ENCODE assay signal across 9 cellular contexts in the genomic region with DNA sequence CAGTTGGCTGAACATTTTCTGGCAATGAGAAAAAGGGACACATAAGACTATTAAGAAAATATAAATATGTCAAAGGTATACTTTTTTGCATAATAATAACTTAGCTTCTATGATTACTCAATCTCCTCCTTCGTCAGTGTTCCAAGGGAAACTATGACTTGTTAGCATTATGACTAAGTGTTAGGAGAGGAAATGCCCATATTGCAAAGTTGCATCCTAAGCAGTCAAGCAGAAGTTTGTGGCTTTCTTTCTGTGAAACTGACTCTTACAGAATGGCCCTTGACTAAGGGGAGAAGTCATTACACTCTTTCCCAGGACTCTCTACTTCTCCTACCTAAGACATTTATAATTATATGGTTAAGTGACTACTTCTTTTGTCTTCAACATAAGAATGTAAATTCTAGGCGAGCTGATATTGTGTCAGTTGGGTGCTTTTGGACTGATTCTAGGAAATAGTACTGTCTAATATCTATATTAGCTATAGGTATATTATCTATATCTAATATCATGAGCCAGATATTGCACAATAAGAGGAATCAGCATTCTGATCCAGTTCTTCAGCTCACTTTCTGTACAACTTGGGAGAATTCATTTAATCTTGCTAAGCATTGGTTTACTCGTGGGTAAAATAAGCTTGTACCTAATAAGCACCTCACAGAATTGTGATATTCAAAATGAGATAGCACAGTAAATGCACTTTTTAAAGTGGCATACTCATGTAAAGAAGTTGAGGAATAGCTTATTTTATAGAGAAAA. TPM values are rescaled to one million over a fixed set of nuclear protein-coding genes. Genes with fewer than 3 reads are reported as not detected.
DNase-seq lines count a peak whose midpoint lies in the region; ATAC-seq and TF ChIP-seq lines count a peak whose summit lies in the region.
"Had no signal": no experiment of that assay in that cellular context is flagged by ENCODE, and none has a peak within 500 bp of the region (broad histone marks: within the 10 kb centered on the region; RNA-seq: fewer than 3 reads in every experiment).

No MANE protein-coding gene starts in this region.

- 53 to 55% methylated on average over 3 of the region's 3 CpGs for WGBS in lower leg skin, 2 donors
- 67% methylated on average over 3 of the region's 3 CpGs for WGBS in suprapubic skin

- no peaks in the 10 kb centered on the region for H3K9me3 ChIP-seq in suprapubic skin
- H3K9me3 ChIP-seq: ovary had no signal

- TF ChIP-seq CTCF in lower leg skin (IDR thresholded peaks at IDR 0.05): no peak
- no peak for TF ChIP-seq CTCF in suprapubic skin (IDR thresholded peaks at IDR 0.05)

- no peaks in the 10 kb centered on the region for H3K27me3 ChIP-seq in suprapubic skin
- H3K27me3 ChIP-seq: ovary had no signal

- intact Hi-C loops in left cardiac atrium (cut with DNase I): loop anchor here (10.0 kb wide), 1 partner anchor 188 kb away; no protein-coding TSS in a partner anchor
- intact Hi-C loops in Right ventricle myocardium inferior (cut with DNase I): loop anchor here (10.0 kb wide), 1 partner anchor 258 kb away; no protein-coding TSS in a partner anchor
- intact Hi-C loops in lower leg skin (cut with DNase I; ENCODE audit: low total_unique reads): no loop called here

- no peaks in the 10 kb centered on the region for H3K4me1 ChIP-seq in suprapubic skin

- TF ChIP-seq POLR2A in lower leg skin (IDR thresholded peaks at IDR 0.05) (no peak), suprapubic skin (IDR thresholded peaks at IDR 0.05) (no peak)

- no peak for DNase-seq in left cardiac atrium
- DNase-seq in Right ventricle myocardium inferior (ENCODE audit: missing footprints): no peak
- peak; percentile 34 for DNase-seq in KBM-7
- peak; percentile 92 for DNase-seq in epithelial cell of prostate (ENCODE audit: low read depth, low spot score)
- no peak for DNase-seq in lower leg skin (ENCODE audit: low spot score in 2 of 2)
- no peak for DNase-seq in suprapubic skin (ENCODE audit: low spot score in 2 of 2)
- no peak for DNase-seq in stimulated activated CD4-positive, alpha-beta T cell treated with anti-CD3 and anti-CD28 coated beads, Interleukin-4, amount 100 ng/mL, for 24 hours
- DNase-seq in NCI-H2227 treated with DMSO at 0.1 percent for 48 hours (lab: John Stamatoyannopoulos, UW): no peak
- DNase-seq: ovary had no signal

- in situ Hi-C loops in KBM-7 (cut with MboI; ENCODE audit: low pct_unique_long_range_greater_than_20kb, low sequenced_read_pairs): no loop called here

- H3K36me3 ChIP-seq in suprapubic skin: no peaks in the 10 kb centered on the region
- H3K36me3 ChIP-seq: ovary had no signal

- H3K4me3 ChIP-seq in lower leg skin (ENCODE audit: low read depth, poor library complexity, severe bottlenecking) (no peak overlapping the region), suprapubic skin (no peak overlapping the region)
- H3K4me3 ChIP-seq: ovary had no signal

- H3K27ac ChIP-seq in epithelial cell of prostate (peak overlapping the region; percentile 88), suprapubic skin (no peak overlapping the region)
- H3K27ac ChIP-seq: ovary had no signal

- TF ChIP-seq EP300 in suprapubic skin (IDR thresholded peaks at IDR 0.05): no peak

- peak; percentile 27 to 71 for ATAC-seq in left cardiac atrium
- ATAC-seq in Right ventricle myocardium inferior: no peak

RNA-seq across cellular contexts. Expression of a gene that starts 16.4 kb away (rescaled TPM):
- total RNA-seq in left cardiac atrium (not detected), Right ventricle myocardium inferior (not detected), lower leg skin (under 1 TPM in 1 of 4 donors, not detected in 3; 0.59 TPM), suprapubic skin (1 to 10 TPM in 1 of 4 donors, not detected in 3; 2.3 TPM)

RNA-seq across cellular contexts. Expression of a gene that starts 18.1 kb away (rescaled TPM):
- total RNA-seq in left cardiac atrium (not detected), Right ventricle myocardium inferior (not detected), lower leg skin (not detected), suprapubic skin (not detected)
- total RNA-seq: ovary had no signal

RNA-seq across cellular contexts. Expression of a gene that starts 51.9 kb away (rescaled TPM):
- total RNA-seq in left cardiac atrium: not detected
- total RNA-seq in Right ventricle myocardium inferior: not detected
- total RNA-seq in lower leg skin: not detected
- not detected for total RNA-seq in suprapubic skin

Comparison
In these comparisons a context has a peak if more than half of its experiments do, and no peak if none do; other contexts are left out.
1. DNase-seq: peak in KBM-7 (single experiment) and epithelial cell of prostate (single experiment); none in left cardiac atrium (single experiment), Right ventricle myocardium inferior (single experiment), lower leg skin (0 of 2), suprapubic skin (0 of 2), stimulated activated CD4-positive, alpha-beta T cell treated with anti-CD3 and anti-CD28 coated beads, Interleukin-4, amount 100 ng/mL, for 24 hours (single experiment) and NCI-H2227 treated with DMSO at 0.1 percent for 48 hours (single experiment).